ENCODE assay signal across 20 cellular contexts in the genomic region with DNA sequence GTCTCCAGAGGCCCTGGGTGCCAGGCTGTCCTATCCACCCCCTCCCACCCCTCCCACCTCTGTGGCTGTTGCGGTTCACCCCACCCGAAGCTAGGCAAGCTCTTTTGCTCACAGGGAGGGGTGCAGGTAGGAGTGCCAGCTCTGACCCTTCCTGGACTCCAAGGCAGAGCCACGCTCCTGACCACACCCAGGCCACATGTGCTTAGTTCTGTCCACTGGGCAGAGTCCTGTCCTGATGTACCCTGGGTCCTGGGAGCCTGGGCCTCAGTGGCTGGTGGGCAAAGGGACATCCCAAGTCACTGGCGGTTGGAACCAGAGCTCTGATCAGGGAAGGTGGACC. TPM values are rescaled to one million over a fixed set of nuclear protein-coding genes. Genes with fewer than 3 reads are reported as not detected.
"Had no signal": no experiment of that assay in that cellular context is flagged by ENCODE, and none has a peak within 500 bp of the region (broad histone marks: within the 10 kb centered on the region; RNA-seq: fewer than 3 reads in every experiment).

No MANE protein-coding gene starts in this region.

- H3K36me3 ChIP-seq: brain microvascular endothelial cell, gastrocnemius medialis, heart right ventricle, right atrium auricular region had no signal

- H3K4me2 ChIP-seq: smooth muscle cell had no signal

- H3K4me3 ChIP-seq: gastrocnemius medialis, heart right ventricle, right atrium auricular region, smooth muscle cell, testis had no signal

- ATAC-seq: gastrocnemius medialis; heart right ventricle; left cardiac atrium; natural killer cell treated with Interleukin-12 subunit alpha and Interleukin-12 subunit beta and Interleukin-15 and Interleukin-18, amount 100 ng/mL, for 72 hours; stimulated activated naive CD8-positive, alpha-beta T cell treated with anti-CD3 and anti-CD28 coated beads, Interleukin-15, amount 100 ng/mL, for 72 hours; T-helper 17 cell; WTC11 had no signal

- H3K27me3 ChIP-seq: right atrium auricular region, testis had no signal

- H3K27ac ChIP-seq: brain microvascular endothelial cell, epithelial cell of prostate, gastrocnemius medialis, heart right ventricle, right atrium auricular region, testis had no signal

- H3K4me1 ChIP-seq: testis had no signal

- H3K9me3 ChIP-seq: gastrocnemius medialis, testis had no signal

- DNase-seq: activated CD4-positive, alpha-beta memory T cell treated with anti-CD3 and anti-CD28 coated beads, Interleukin-2, amount 10 ng/mL, durations not matched to agents 7 days and 5 days; activated CD4-positive, alpha-beta T cell treated with anti-CD3 and anti-CD28 coated beads for 4 hours; activated naive CD4-positive, alpha-beta T cell; anterior cingulate cortex; brain microvascular endothelial cell; heart right ventricle; left cardiac atrium; occipital lobe; stimulated activated CD4-positive, alpha-beta T cell treated with anti-CD3 and anti-CD28 coated beads, Interleukin-4, amount 100 ng/mL, for 4 hours; stimulated activated naive CD8-positive, alpha-beta T cell treated with anti-CD3 and anti-CD28 coated beads, Interleukin-15, amount 100 ng/mL, for 72 hours had no signal

RNA-seq across cellular contexts. Expression of a gene that starts 16.4 kb away (rescaled TPM):
- total RNA-seq: activated CD4-positive, alpha-beta memory T cell treated with anti-CD3 and anti-CD28 coated beads, Interleukin-2, amount 10 ng/mL, durations not matched to agents 7 days and 5 days; gastrocnemius medialis; left cardiac atrium; lung microvascular endothelial cell; natural killer cell treated with Interleukin-12 subunit alpha and Interleukin-12 subunit beta and Interleukin-15 and Interleukin-18, amount 100 ng/mL, for 72 hours; occipital lobe; right atrium auricular region; T-helper 17 cell; ureter had no signal
- polyA plus RNA-seq: heart right ventricle, smooth muscle cell had no signal
